ENCODE assay signal across 27 cellular contexts in genomic region chr4:112994732-112995131, GRCh38. TPM values are rescaled to one million over a fixed set of nuclear protein-coding genes. Genes with fewer than 3 reads are reported as not detected.
DNase-seq lines count a peak whose midpoint lies in the region; ATAC-seq, FAIRE-seq and TF ChIP-seq lines count a peak whose summit lies in the region.
"Had no signal": no experiment of that assay in that cellular context is flagged by ENCODE, and none has a peak within 500 bp of the region (broad histone marks: within the 10 kb centered on the region; RNA-seq: fewer than 3 reads in every experiment).

No MANE protein-coding gene starts in this region.

- no peak overlapping the region for H3K9ac ChIP-seq in H1 (replicated peaks in 1 of 4; ENCODE audit: extremely low read depth in 1 of 4, low read depth in 3 of 4, low read length in 3 of 4)
- no peak overlapping the region for H3K9ac ChIP-seq in MM.1S (ENCODE audit: low read length)
- H3K9ac ChIP-seq: BLaER1 had no signal

- no peak overlapping the region for H4K91ac ChIP-seq in H1 (replicated peaks; ENCODE audit: insufficient read length, low read length)

- no peak overlapping the region for H3K27ac Mint-ChIP-seq in WTC11
- H3K27ac Mint-ChIP-seq: CD4-positive, alpha-beta memory T cell; CD4-positive, CD25-positive, alpha-beta regulatory T cell; CD8-positive, alpha-beta memory T cell had no signal

- H3K9me3 ChIP-seq in H1 (ENCODE audit: insufficient read depth in 2 of 2, low read depth in 1 of 2, low read length in 1 of 2) (0 out of 4 replicates have a peak, but pooled peaks cover 0 to 2% of the 10 kb centered on the region in 2 experiments), MM.1S (replicated peaks; ENCODE audit: insufficient read depth, low read length) (no peaks in the 10 kb centered on the region)

- no peak overlapping the region for H3K4me3 Mint-ChIP-seq in WTC11
- H3K4me3 Mint-ChIP-seq: CD14-positive monocyte; CD4-positive, alpha-beta memory T cell; CD4-positive, CD25-positive, alpha-beta regulatory T cell; CD8-positive, alpha-beta memory T cell had no signal

- peaks cover 12% of the 10 kb centered on the region for H3K4me1 Mint-ChIP-seq in WTC11
- H3K4me1 Mint-ChIP-seq: CD14-positive monocyte; CD4-positive, alpha-beta memory T cell; CD4-positive, CD25-positive, alpha-beta regulatory T cell; CD8-positive, alpha-beta memory T cell had no signal

- H3K4me2 ChIP-seq in H1 (ENCODE audit: insufficient read depth in 1 of 2, low read depth in 2 of 2, low read length in 2 of 2): no peak overlapping the region
- H3K4me2 ChIP-seq in MM.1S (ENCODE audit: low read depth, low read length): no peak overlapping the region
- H3K4me2 ChIP-seq: BLaER1 had no signal

- peaks cover 0 to 1% of the 10 kb centered on the region in 2 experiments for H4K20me1 ChIP-seq in H1 (replicated peaks in 1 of 2; ENCODE audit: control insufficient read depth in 1 of 2, insufficient read depth in 2 of 2, low read length in 2 of 2)
- H4K20me1 ChIP-seq in MM.1S (ENCODE audit: insufficient read depth, low read length): no peaks in the 10 kb centered on the region
- H4K20me1 ChIP-seq: BLaER1 had no signal

- H3K79me2 ChIP-seq in H1 (ENCODE audit: control insufficient read depth in 1 of 2, insufficient read depth in 2 of 2, low read length in 2 of 2): no peaks in the 10 kb centered on the region
- H3K79me2 ChIP-seq in MM.1S (ENCODE audit: low read length): no peaks in the 10 kb centered on the region

- H3K27ac ChIP-seq in H1 (ENCODE audit: low read depth, low read length): no peak overlapping the region
- H3K27ac ChIP-seq in MM.1S (ENCODE audit: low read length): no peak overlapping the region
- H3K27ac ChIP-seq: BLaER1 had no signal

- TF ChIP-seq CTCF in WTC11 (IDR thresholded peaks at IDR 0.05) (no peak), H1 (IDR thresholded peaks at IDR 0.05; ENCODE audit: control extremely low read depth in 1 of 3, insufficient read depth in 1 of 3, low read depth in 1 of 3, low read length in 3 of 3) (no peak), MM.1S (IDR thresholded peaks at IDR 0.05; ENCODE audit: low read length) (no peak)

- no peak for TF ChIP-seq POLR2A in H1 (IDR thresholded peaks at IDR 0.05; ENCODE audit: control extremely low read depth in 1 of 2, low read depth in 2 of 2, low read length in 2 of 2)

- no peak overlapping the region for H3K23ac ChIP-seq in H1 (ENCODE audit: insufficient read length)

- no peak overlapping the region for H4K8ac ChIP-seq in H1 (ENCODE audit: extremely low read depth, insufficient read depth, low read length)

- H3K36me3 ChIP-seq in H1 (ENCODE audit: control insufficient read depth in 2 of 4, insufficient read depth in 4 of 4, low read length in 3 of 4) (no peaks in the 10 kb centered on the region), MM.1S (replicated peaks; ENCODE audit: insufficient read depth, low read length) (no peaks in the 10 kb centered on the region)
- H3K36me3 ChIP-seq: BLaER1 had no signal

- H3K4ac ChIP-seq in H1 (replicated peaks; ENCODE audit: insufficient read length, low read depth, low read length): no peak overlapping the region

- ATAC-seq in WTC11 (no peak), GM19035 (IDR thresholded peaks at IDR 0.05; ENCODE audit: unreplicated experiment) (no peak)
- ATAC-seq: GM12878 had no signal

- H3K27me3 ChIP-seq in H1 (replicated peaks in 1 of 4; ENCODE audit: control insufficient read depth in 3 of 4, extremely low read depth in 1 of 4, insufficient read depth in 3 of 4, low read length in 3 of 4) (no peaks in the 10 kb centered on the region), MM.1S (replicated peaks; ENCODE audit: insufficient read depth, low read length) (no peaks in the 10 kb centered on the region)
- H3K27me3 ChIP-seq: BE2C, BLaER1 had no signal

- H2BK15ac ChIP-seq in H1 (ENCODE audit: low read length): no peak overlapping the region

- no peak overlapping the region for H3K14ac ChIP-seq in H1 (ENCODE audit: insufficient read length)

- no peak overlapping the region for H2AFZ ChIP-seq in H1 (ENCODE audit: low read length)
- no peak overlapping the region for H2AFZ ChIP-seq in MM.1S (ENCODE audit: low read length)

- H3F3A ChIP-seq in MM.1S (ENCODE audit: insufficient read depth, low read length): no peaks in the 10 kb centered on the region

- no peak overlapping the region for H2BK20ac ChIP-seq in H1 (ENCODE audit: low read length)

- no peak overlapping the region for H3K18ac ChIP-seq in H1 (ENCODE audit: extremely low read depth, low read length)

- no peaks in the 10 kb centered on the region; a peak in 1 of 7 replicates for H3K4me1 ChIP-seq in H1 (replicated peaks in 1 of 4; ENCODE audit: control insufficient read depth in 3 of 4, insufficient read depth in 4 of 4, low read length in 3 of 4)
- H3K4me1 ChIP-seq in MM.1S (ENCODE audit: low read length): no peaks in the 10 kb centered on the region
- H3K4me1 ChIP-seq: BLaER1 had no signal

- CTCF ChIA-PET in WTC11 (lab: Charles Lee) (no interaction called here), H1 (lab: Charles Lee; ENCODE audit: partially characterized antibody) (interaction anchor here (1.4 kb wide), 1 partner anchor 25 kb away, joined by 3 read pairs; no protein-coding TSS in a partner anchor)

- H4K5ac ChIP-seq in H1 (ENCODE audit: insufficient read length, low read depth, low read length): no peak overlapping the region

- H3K27me3 Mint-ChIP-seq in WTC11 (ENCODE audit: low read depth): no peaks in the 10 kb centered on the region

- no peaks in the 10 kb centered on the region for H3K23me2 ChIP-seq in H1 (ENCODE audit: low read depth, low read length)

- TF ChIP-seq RAD21 in H1 (IDR thresholded peaks at IDR 0.05 in 1 of 2, conservative IDR thresholded peaks at IDR 0.05 in 1 of 2; ENCODE audit: low read depth in 2 of 2, low read length in 2 of 2): no peak

- no peak for FAIRE-seq in H1 (lab: Jason Lieb, UNC)
- FAIRE-seq: A204.1, GM12878, GM12892, GM18507, GM19239 had no signal

- peaks cover 5% of the 10 kb centered on the region for H3K36me3 Mint-ChIP-seq in WTC11
- H3K36me3 Mint-ChIP-seq: CD14-positive monocyte; CD4-positive, alpha-beta memory T cell; CD4-positive, CD25-positive, alpha-beta regulatory T cell; CD8-positive, alpha-beta memory T cell had no signal

- no peaks in the 10 kb centered on the region for H3K79me1 ChIP-seq in H1 (ENCODE audit: low read depth, low read length)

- H2AK5ac ChIP-seq in H1 (ENCODE audit: low read depth, low read length): no peak overlapping the region

- no peak overlapping the region for H3K56ac ChIP-seq in H1 (replicated peaks; ENCODE audit: insufficient read length, low read depth, low read length)

- H3K9me3 Mint-ChIP-seq in WTC11: peaks cover 10% of the 10 kb centered on the region

- H3K9me2 ChIP-seq in MM.1S (replicated peaks; ENCODE audit: insufficient read depth, low read length): no peaks in the 10 kb centered on the region

- TF ChIP-seq EP300 in H1 (IDR thresholded peaks at IDR 0.05; ENCODE audit: borderline replicate concordance in 1 of 2, low read depth in 2 of 2, low read length in 2 of 2): no peak

- no peak overlapping the region for H2BK120ac ChIP-seq in H1 (replicated peaks; ENCODE audit: low read depth, low read length)

- H3K4me3 ChIP-seq in H1 (ENCODE audit: extremely low read depth in 1 of 4, insufficient read depth in 2 of 4, low read depth in 3 of 4, low read length in 4 of 4): no peak overlapping the region
- H3K4me3 ChIP-seq in MM.1S (ENCODE audit: low read length): no peak overlapping the region
- H3K4me3 ChIP-seq: BLaER1, GM12878 had no signal

- DNase-seq in WTC11 (ENCODE audit: low spot score) (no peak), H1 (ENCODE audit: low read depth in 1 of 2, low spot score in 2 of 2) (no peak), MM.1S (no peak), HCEC 1CT (no peak)
- DNase-seq: 8988T; ACHN; BE2C; C1 segment of cervical spinal cord; CD4-positive, alpha-beta memory T cell; CD4-positive, CD25-positive, alpha-beta regulatory T cell; CD8-positive, alpha-beta memory T cell; COR-L47; DMS 273 treated with DMSO at 0.1 percent for 48 hours; DMS153; DMS53; DMS79; DND-41; EL; GDM1 had no signal

- POLR2A ChIA-PET in WTC11 (lab: Charles Lee) (no interaction called here), H1 (lab: Charles Lee; ENCODE audit: partially characterized antibody) (no interaction called here)

- H2BK12ac ChIP-seq in H1 (ENCODE audit: low read depth, low read length): no peak overlapping the region

- no peak overlapping the region for H2BK5ac ChIP-seq in H1 (ENCODE audit: low read depth, low read length)

- WGBS in H1 (ENCODE audit: extremely low coverage in 1 of 2, insufficient coverage in 1 of 2, insufficient read length in 1 of 2, insufficient replicate concordance in 2 of 2, low coverage in 1 of 2, low lambda C conversion rate in 2 of 2, missing lambda C conversion rate in 1 of 2), 2 experiments: 95% methylated on average over 2 of the region's 2 CpGs; no CpG with 5 or more reads in 1 of the 2 experiments

TF ChIP-seq in WTC11, 78 proteins besides CTCF, POLR2A, EP300 and RAD21:
- TF ChIP-seq GTF2I (CRISPR knock-in tag; conservative IDR thresholded peaks at IDR 0.05): peak; percentile 57; the same call in 1 of the 2 replicates
- no peak for TF ChIP-seq HMGA2 (CRISPR knock-in tag; IDR thresholded peaks at IDR 0.05)

TF ChIP-seq in H1, 55 proteins besides CTCF, POLR2A, EP300 and RAD21:
- TF ChIP-seq KDM1A (IDR thresholded peaks at IDR 0.05; ENCODE audit: borderline replicate concordance, low read length) (0 out of 2 replicates have a peak, but pooled peaks have one; percentile 67), CREB1 (IDR thresholded peaks at IDR 0.05) (no peak)

RNA-seq across cellular contexts. Expression of gene ANK2, which starts 54.7 kb away (rescaled TPM):
- 27.9 to 33.7 TPM (median 30.8 TPM) in 3 replicates for total RNA-seq in WTC11 (2021)
- total RNA-seq in H1 (2021; fragmentation: NEBNext Ultra II Directional; extraction: Animal tissue kit (Norgen Biotek cat#: 25700)): 33.1 and 35.1 TPM in 2 replicates
- polyA plus RNA-seq in H1 (2011; rRNA removed): 14.2 and 15.4 TPM in 2 replicates
- polyA plus RNA-seq in H1 (2011; cell fraction: cytosol; rRNA removed): 11.8 TPM
- 65.8 TPM for polyA plus RNA-seq in H1 (2011; cell fraction: nucleus; rRNA removed)
- 22.3 to 29.3 TPM (median 25.9 TPM) in 4 replicates for polyA plus RNA-seq in H1 (2012, experiment 1 of 2)
- polyA plus RNA-seq in H1 (2012, experiment 2 of 2): 1.5 TPM
- polyA plus RNA-seq in H1 (2013, experiment 1 of 2): 12.4 TPM
- polyA plus RNA-seq in H1 (2013, experiment 2 of 2): 10.4 TPM
- polyA minus RNA-seq in H1 (2011; rRNA and poly(A)+ RNA removed): 131 and 166 TPM in 2 replicates
- polyA minus RNA-seq in H1 (2011; cell fraction: cytosol; rRNA and poly(A)+ RNA removed): 35.8 TPM
- 285 TPM for polyA minus RNA-seq in H1 (2011; cell fraction: nucleus; rRNA and poly(A)+ RNA removed)
- total RNA-seq: CD4-positive, alpha-beta memory T cell; CD4-positive, CD25-positive, alpha-beta regulatory T cell had no signal
- polyA plus RNA-seq: CD14-positive monocyte; CD4-positive, alpha-beta memory T cell; CD4-positive, CD25-positive, alpha-beta regulatory T cell; CD8-positive, alpha-beta memory T cell had no signal
